Comparison of ENCODE assay signal across 15 cellular contexts in the genomic region with DNA sequence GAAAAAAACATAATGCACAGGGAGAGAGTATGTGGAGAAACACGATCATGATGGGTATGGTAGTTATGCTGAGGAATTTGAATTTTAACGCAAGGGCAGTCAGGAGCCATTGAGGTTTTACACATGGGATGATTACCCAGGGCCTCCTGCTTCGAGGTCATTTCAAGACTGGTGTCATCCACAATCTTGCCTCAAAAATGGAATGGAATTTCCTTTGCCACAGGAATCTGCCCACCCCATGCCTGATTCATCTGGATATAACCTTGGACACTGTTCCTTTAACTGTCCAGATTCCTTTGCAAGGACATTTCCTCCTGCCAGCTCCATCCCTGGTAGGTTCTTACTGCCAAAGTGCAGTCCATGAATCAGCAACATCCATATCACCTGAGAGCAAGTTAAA.
A peak's percentile ranks its signal among the peaks of the same experiment; 100 is the strongest.
DNase-seq lines count a peak whose midpoint lies in the region; ATAC-seq and TF ChIP-seq lines count a peak whose summit lies in the region.
"Had no signal": no experiment of that assay in that cellular context is flagged by ENCODE, and none has a peak within 500 bp of the region (broad histone marks: within the 10 kb centered on the region; RNA-seq: fewer than 3 reads in every experiment).

No MANE protein-coding gene starts in this region.

- H3K4me1 ChIP-seq in uterus: no peaks in the 10 kb centered on the region
- H3K4me1 ChIP-seq: transverse colon had no signal

- intact Hi-C loops in uterus (cut with DNase I; ENCODE audit: low total_unique reads): no loop called here

- in situ Hi-C loops in astrocyte of the cerebellum (cut with HindIII; ENCODE audit: low sequenced_read_pairs): no loop called here

- TF ChIP-seq CTCF in astrocyte of the cerebellum (IDR thresholded peaks at IDR 0.05; ENCODE audit: low read depth, low read length, missing control alignments) (no peak), uterus (IDR thresholded peaks at IDR 0.05) (no peak)

- H3K36me3 ChIP-seq in uterus: no peaks in the 10 kb centered on the region
- H3K36me3 ChIP-seq: transverse colon had no signal

- no peak for TF ChIP-seq POLR2A in uterus (IDR thresholded peaks at IDR 0.05)

- no peak overlapping the region for H3K27ac ChIP-seq in uterus
- H3K27ac ChIP-seq: transverse colon had no signal

- no peaks in the 10 kb centered on the region for H3K9me3 ChIP-seq in uterus
- H3K9me3 ChIP-seq: transverse colon had no signal

- DNase-seq in AG08395 (ENCODE audit: low spot score): peak; percentile 90
- DNase-seq in HS-5 (ENCODE audit: low read depth): peak; percentile 84
- peak; percentile 81 for DNase-seq in astrocyte of the cerebellum (ENCODE audit: low read depth)
- DNase-seq in iris pigment epithelial cell (ENCODE audit: low read depth): peak; percentile 61
- DNase-seq in AML-193 (lab: John Stamatoyannopoulos, UW): no peak
- DNase-seq in uterus: no peak
- no peak for DNase-seq in stimulated activated naive CD8-positive, alpha-beta T cell treated with anti-CD3 and anti-CD28 coated beads, Interleukin-15, Interleukin-2, amounts not matched to agents 100 U/mL and 50 U/mL, for 24 hours
- DNase-seq: activated CD8-positive, alpha-beta T cell treated with anti-CD3 and anti-CD28 coated beads, Interleukin-2, amount 10 ng/mL, durations not matched to agents 7 days and 5 days; activated naive CD4-positive, alpha-beta T cell; NCI-H2081 treated with DMSO at 0.1 percent for 48 hours; posterior cingulate gyrus; SHP77 treated with DMSO at 0.1 percent for 48 hours; stimulated activated CD8-positive, alpha-beta memory T cell treated with anti-CD3 and anti-CD28 coated beads, Interleukin-4, amount 100 ng/mL, for 48 hours; transverse colon had no signal

- no peak for ATAC-seq in HG03442 (IDR thresholded peaks at IDR 0.05; ENCODE audit: unreplicated experiment)
- ATAC-seq in stimulated activated naive CD8-positive, alpha-beta T cell treated with anti-CD3 and anti-CD28 coated beads, Interleukin-15, Interleukin-2, amounts not matched to agents 100 U/mL and 50 U/mL, for 24 hours: no peak
- ATAC-seq: activated CD8-positive, alpha-beta T cell treated with anti-CD3 and anti-CD28 coated beads, Interleukin-2, amount 10 ng/mL, durations not matched to agents 7 days and 5 days had no signal

- H3K27me3 ChIP-seq in uterus: no peaks in the 10 kb centered on the region
- H3K27me3 ChIP-seq: transverse colon had no signal

- H3K4me3 ChIP-seq in astrocyte of the cerebellum (ENCODE audit: low read depth, low read length) (no peak overlapping the region), uterus (no peak overlapping the region)
- H3K4me3 ChIP-seq: transverse colon had no signal

Comparison
In these comparisons a context has a peak if more than half of its experiments do, and no peak if none do; other contexts are left out.
1. DNase-seq: peak in AG08395 (single experiment), HS-5 (single experiment), astrocyte of the cerebellum (single experiment) and iris pigment epithelial cell (single experiment); none in AML-193 (0 of 2), uterus (0 of 2) and stimulated activated naive CD8-positive, alpha-beta T cell treated with anti-CD3 and anti-CD28 coated beads, Interleukin-15, Interleukin-2, amounts not matched to agents 100 U/mL and 50 U/mL, for 24 hours (single experiment).